In genomic region chr19:36009220-36009619, GRCh38 we compare ENCODE assay signal across 8 cellular contexts. TPM values are rescaled to one million over a fixed set of nuclear protein-coding genes. Genes with fewer than 3 reads are reported as not detected.
DNase-seq lines count a peak whose midpoint lies in the region; ATAC-seq, FAIRE-seq and TF ChIP-seq lines count a peak whose summit lies in the region.

No MANE protein-coding gene starts in this region.

- intact Hi-C loops in breast epithelium (cut with DNase I; ENCODE audit: low total_unique reads), result no loop called here

- TF ChIP-seq POLR2A in breast epithelium (IDR thresholded peaks at IDR 0.05), result no peak

- CTCF ChIA-PET in BJ (lab: Yijun Ruan, JAX), result interaction anchor here (0.6 to 1.5 kb wide), 3 partner anchors 11 to 13 kb away, joined by 3 read pairs; no protein-coding TSS in a partner anchor

- 2% methylated on average over 50 of the region's 50 CpGs for WGBS in HUES64
- 1 to 2% (median 1%) methylated on average over 48 to 50 of the region's 50 CpGs for WGBS in small intestine, 3 donors

- no peaks in the 10 kb centered on the region for H3K27me3 ChIP-seq in BJ (ENCODE audit: control insufficient read depth, insufficient read depth, low read length)
- H3K27me3 ChIP-seq in HUES64 (ENCODE audit: insufficient read depth, low read length), result no peaks in the 10 kb centered on the region
- H3K27me3 ChIP-seq in breast epithelium, result no peaks in the 10 kb centered on the region
- H3K27me3 ChIP-seq in iPS-20b (ENCODE audit: insufficient read depth, low read length), result no peaks in the 10 kb centered on the region
- no peaks in the 10 kb centered on the region for H3K27me3 ChIP-seq in small intestine (ENCODE audit: control insufficient read depth in 2 of 2, insufficient read depth in 2 of 2, low read length in 2 of 2)

- DNase-seq in BJ (ENCODE audit: low read depth), result no peak
- DNase-seq in SW480 (ENCODE audit: low spot score), result peak; percentile 58
- DNase-seq in breast epithelium (ENCODE audit: low spot score in 2 of 2), result peak; percentile 52 to 69
- peak; percentile 52 for DNase-seq in small intestine
- no peak for DNase-seq in cortex of kidney (lab: John Stamatoyannopoulos, UW)

- ATAC-seq in GM18870 (IDR thresholded peaks at IDR 0.05; ENCODE audit: unreplicated experiment), result no peak

- H3K4me3 ChIP-seq in BJ (ENCODE audit: low read depth, low read length) (peak overlapping the region; percentile 47), HUES64 (ENCODE audit: low read length) (peak overlapping the region; percentile 76), breast epithelium (peak overlapping the region; percentile 35 to 69 (median 61)), iPS-20b (ENCODE audit: low read length) (peak overlapping the region; percentile 77), small intestine (ENCODE audit: low read depth in 1 of 2, low read length in 2 of 2) (peak overlapping the region in 1 of 2 donors; percentile 52)

- H3K9ac ChIP-seq in HUES64 (ENCODE audit: low read depth, low read length) (peak overlapping the region; percentile 77), iPS-20b (ENCODE audit: low read depth, low read length) (peak overlapping the region; percentile 83; the same call in 1 of the 2 replicates)

- peaks cover 6% of the 10 kb centered on the region; the same call in 1 of the 2 replicates for H3K4me1 ChIP-seq in HUES64 (ENCODE audit: insufficient read depth, low read length)
- peaks cover 0 to 6% of the 10 kb centered on the region in 2 donors for H3K4me1 ChIP-seq in breast epithelium
- no peaks in the 10 kb centered on the region; the same call in 1 of the 2 replicates for H3K4me1 ChIP-seq in iPS-20b (ENCODE audit: insufficient read depth, low read length)
- H3K4me1 ChIP-seq in small intestine (ENCODE audit: control insufficient read depth in 2 of 2, insufficient read depth in 1 of 2, low read depth in 1 of 2, low read length in 1 of 2), result peaks cover 4 to 5% of the 10 kb centered on the region in 2 donors

- H3K27ac ChIP-seq in HUES64 (ENCODE audit: low read depth, low read length) (no peak overlapping the region), breast epithelium (peak overlapping the region; percentile 81 to 92), iPS-20b (ENCODE audit: low read length) (no peak overlapping the region), small intestine (ENCODE audit: low read depth in 1 of 2, low read length in 1 of 2) (no peak overlapping the region)

- H3K36me3 ChIP-seq in BJ (ENCODE audit: control insufficient read depth, insufficient read depth, low read length), result no peaks in the 10 kb centered on the region
- peaks cover 6% of the 10 kb centered on the region; the same call in 1 of the 2 replicates for H3K36me3 ChIP-seq in HUES64 (ENCODE audit: insufficient read depth, low read length)
- H3K36me3 ChIP-seq in breast epithelium, result no peaks in the 10 kb centered on the region
- peaks cover 3% of the 10 kb centered on the region; the same call in 1 of the 2 replicates for H3K36me3 ChIP-seq in iPS-20b (ENCODE audit: insufficient read depth, low read depth, low read length)
- H3K36me3 ChIP-seq in small intestine (ENCODE audit: control insufficient read depth in 2 of 2, insufficient read depth in 2 of 2, low read length in 2 of 2), result no peaks in the 10 kb centered on the region

- H3K9me3 ChIP-seq in HUES64 (ENCODE audit: insufficient read depth, low read depth, low read length), result no peaks in the 10 kb centered on the region
- no peaks in the 10 kb centered on the region for H3K9me3 ChIP-seq in breast epithelium
- no peaks in the 10 kb centered on the region for H3K9me3 ChIP-seq in iPS-20b (ENCODE audit: insufficient read depth, low read depth, low read length)
- no peaks in the 10 kb centered on the region for H3K9me3 ChIP-seq in small intestine (ENCODE audit: control insufficient read depth, low read depth)

- POLR2A ChIA-PET in BJ (lab: Charles Lee), result no interaction called here

- no peak for FAIRE-seq in small intestine (lab: Jason Lieb, UNC)

- TF ChIP-seq CTCF in BJ (IDR thresholded peaks at IDR 0.05; ENCODE audit: insufficient read depth, low read depth, low read length) (no peak), breast epithelium (IDR thresholded peaks at IDR 0.05) (no peak)

RNA-seq across cellular contexts. Expression of gene SYNE4, which starts 0.6 kb away (rescaled TPM):
- polyA plus RNA-seq in BJ (2011; rRNA removed) (0.16 and 0.20 TPM in 2 replicates), small intestine (1 to 10 TPM; 3.0 to 4.1 (median 3.4) TPM)
- polyA minus RNA-seq in BJ (2011; rRNA and poly(A)+ RNA removed), result not detected in 2 replicates
- polyA plus RNA-seq in HUES64 (2013, experiment 1 of 2), result 8.5 TPM
- polyA plus RNA-seq in HUES64 (2013, experiment 2 of 2), result 10.1 TPM
- 10 to 100 TPM in 1 of 3 donors, 1 to 10 TPM in 1, under 1 TPM in 1; 0.16 to 15.5 (median 9.5) TPM for total RNA-seq in breast epithelium

RNA-seq across cellular contexts. Expression of gene ALKBH6, which starts 4.8 kb away (rescaled TPM):
- polyA plus RNA-seq in BJ (2011; rRNA removed), result 17.5 and 19.5 TPM in 2 replicates
- polyA minus RNA-seq in BJ (2011; rRNA and poly(A)+ RNA removed), result 7.3 and 7.9 TPM in 2 replicates
- polyA plus RNA-seq in HUES64 (2013, experiment 1 of 2), result 17.5 TPM
- polyA plus RNA-seq in HUES64 (2013, experiment 2 of 2), result 21.1 TPM
- 10 to 100 TPM; 18.0 to 23.0 (median 20.3) TPM for total RNA-seq in breast epithelium
- 10 to 100 TPM; 14.3 to 19.7 (median 15.1) TPM for polyA plus RNA-seq in small intestine

RNA-seq across cellular contexts. Expression of gene SDHAF1, which starts 14.2 kb away (rescaled TPM):
- polyA plus RNA-seq in BJ (2011; rRNA removed) (12.0 and 14.5 TPM in 2 replicates), small intestine (10 to 100 TPM; 28.4 to 58.4 (median 44.5) TPM)
- 1.7 and 3.9 TPM in 2 replicates for polyA minus RNA-seq in BJ (2011; rRNA and poly(A)+ RNA removed)
- polyA plus RNA-seq in HUES64 (2013, experiment 1 of 2), result 11.0 TPM
- polyA plus RNA-seq in HUES64 (2013, experiment 2 of 2), result 11.3 TPM
- total RNA-seq in breast epithelium, result 10 to 100 TPM; 47.5 to 58.8 (median 48.8) TPM

RNA-seq across cellular contexts. Expression of gene CLIP3, which starts 23.5 kb away (rescaled TPM):
- 14.7 and 23.9 TPM in 2 replicates for polyA plus RNA-seq in BJ (2011; rRNA removed)
- 26.3 and 61.1 TPM in 2 replicates for polyA minus RNA-seq in BJ (2011; rRNA and poly(A)+ RNA removed)
- polyA plus RNA-seq in HUES64 (2013, experiment 1 of 2), result 12.2 TPM
- polyA plus RNA-seq in HUES64 (2013, experiment 2 of 2), result 22.1 TPM
- total RNA-seq in breast epithelium, result 10 to 100 TPM in 1 of 3 donors, 1 to 10 TPM in 2; 7.5 to 13.4 (median 7.6) TPM
- polyA plus RNA-seq in small intestine, result 1 to 10 TPM in 2 of 3 donors, under 1 TPM in 1; 0.45 to 7.5 (median 1.9) TPM

RNA-seq across cellular contexts. Expression of gene THAP8, which starts 44.9 kb away (rescaled TPM):
- polyA plus RNA-seq in BJ (2011; rRNA removed) (8.2 and 11.0 TPM in 2 replicates), small intestine (1 to 10 TPM; 5.3 to 6.9 (median 6.2) TPM)
- 1.8 and 4.3 TPM in 2 replicates for polyA minus RNA-seq in BJ (2011; rRNA and poly(A)+ RNA removed)
- polyA plus RNA-seq in HUES64 (2013, experiment 1 of 2), result 6.9 TPM
- 6.6 TPM for polyA plus RNA-seq in HUES64 (2013, experiment 2 of 2)
- 10 to 100 TPM in 2 of 3 donors, 1 to 10 TPM in 1; 8.6 to 11.0 (median 10.2) TPM for total RNA-seq in breast epithelium

Comparison
In these comparisons a context has a peak if more than half of its experiments do, and no peak if none do; other contexts are left out.
1. DNase-seq: peak in SW480 (single experiment), breast epithelium (2 of 2) and small intestine (single experiment); none in BJ (single experiment) and cortex of kidney (single experiment).
2. H3K27ac ChIP-seq: peak in breast epithelium (2 of 2); none in HUES64 (single experiment), iPS-20b (single experiment) and small intestine (0 of 2).